9 cellular contexts compared by ENCODE assay signal in genomic region chr20:14334306-14334930, GRCh38. TPM values are rescaled to one million over a fixed set of nuclear protein-coding genes. Genes with fewer than 3 reads are reported as not detected.
DNase-seq lines count a peak whose midpoint lies in the region; ATAC-seq and TF ChIP-seq lines count a peak whose summit lies in the region.
"Had no signal": no experiment of that assay in that cellular context is flagged by ENCODE, and none has a peak within 500 bp of the region (broad histone marks: within the 10 kb centered on the region; RNA-seq: fewer than 3 reads in every experiment).

No MANE protein-coding gene starts in this region.

- H3K4me1 ChIP-seq in left ventricle myocardium inferior = no peaks in the 10 kb centered on the region
- peaks cover 15% of the 10 kb centered on the region for H3K4me1 ChIP-seq in PC-3 (ENCODE audit: insufficient read depth, low read length)
- no peaks in the 10 kb centered on the region for H3K4me1 ChIP-seq in effector memory CD4-positive, alpha-beta T cell (ENCODE audit: control insufficient read depth, insufficient read depth, low read length, poor library complexity, severe bottlenecking)

- H3K27me3 ChIP-seq in left ventricle myocardium inferior (ENCODE audit: low read depth) (no peaks in the 10 kb centered on the region), PC-3 (ENCODE audit: low read length) (no peaks in the 10 kb centered on the region)
- no peaks in the 10 kb centered on the region for H3K27me3 ChIP-seq in effector memory CD4-positive, alpha-beta T cell (replicated peaks; ENCODE audit: control insufficient read depth, insufficient read depth, low read length, poor library complexity, severe bottlenecking)
- H3K27me3 ChIP-seq: adrenal gland had no signal

- H2AFZ ChIP-seq in PC-3 (ENCODE audit: low read length) = no peak overlapping the region

- peaks cover 3% of the 10 kb centered on the region; the same call in 1 of the 2 replicates for H3K79me2 ChIP-seq in PC-3 (ENCODE audit: low read length)

- H3F3A ChIP-seq in PC-3 (ENCODE audit: low read length, unreplicated experiment) = no peaks in the 10 kb centered on the region

- H3K4me3 ChIP-seq in left ventricle myocardium inferior (no peak overlapping the region), PC-3 (ENCODE audit: low read length) (no peak overlapping the region; the same call in 1 of the 2 replicates), fibroblast of the aortic adventitia (ENCODE audit: low read depth, low read length) (peak overlapping the region; percentile 26)
- H3K4me3 ChIP-seq in effector memory CD4-positive, alpha-beta T cell (ENCODE audit: insufficient read depth, low read depth, low read length, poor library complexity, severe bottlenecking) = no peak overlapping the region
- H3K4me3 ChIP-seq: adrenal gland had no signal

- H3K9ac ChIP-seq in PC-3 (ENCODE audit: low read length) = no peak overlapping the region

- CTCF ChIA-PET in PC-3 (lab: Charles Lee) = interaction anchor here (0.6 kb wide), 2 partner anchors 48 to 593 kb away, joined by 3 to 4 read pairs; no protein-coding TSS in a partner anchor

- ATAC-seq in PC-3 (no peak), GM21515 (IDR thresholded peaks at IDR 0.05; ENCODE audit: unreplicated experiment) (no peak), HG02623 (IDR thresholded peaks at IDR 0.05; ENCODE audit: unreplicated experiment) (no peak)

- no peaks in the 10 kb centered on the region for H3K9me3 ChIP-seq in left ventricle myocardium inferior (replicated peaks)
- no peaks in the 10 kb centered on the region for H3K9me3 ChIP-seq in PC-3 (ENCODE audit: low read length)
- H3K9me3 ChIP-seq in effector memory CD4-positive, alpha-beta T cell (ENCODE audit: control insufficient read depth, low read length) = no peaks in the 10 kb centered on the region
- H3K9me3 ChIP-seq: adrenal gland had no signal

- POLR2A ChIA-PET in PC-3 (lab: Charles Lee; ENCODE audit: unreplicated experiment) = interaction anchor here (0.6 to 0.7 kb wide), 2 partner anchors 13 to 145 kb away, joined by 3 to 12 read pairs; no protein-coding TSS in a partner anchor

- DNase-seq in left ventricle myocardium inferior = no peak
- DNase-seq in cardiac septum (ENCODE audit: low spot score) = no peak
- peak; percentile 71 for DNase-seq in PC-3
- DNase-seq in fibroblast of the aortic adventitia (ENCODE audit: low read depth) = peak; percentile 71
- DNase-seq in putamen (ENCODE audit: low spot score) = peak; percentile 79
- no peak for DNase-seq in effector memory CD4-positive, alpha-beta T cell

- H3K36me3 ChIP-seq in left ventricle myocardium inferior (no peaks in the 10 kb centered on the region), PC-3 (ENCODE audit: low read depth, low read length) (no peaks in the 10 kb centered on the region)
- no peaks in the 10 kb centered on the region for H3K36me3 ChIP-seq in effector memory CD4-positive, alpha-beta T cell (ENCODE audit: control insufficient read depth, insufficient read depth, low read length)
- H3K36me3 ChIP-seq: adrenal gland had no signal

- H3K9me2 ChIP-seq in PC-3 (replicated peaks; ENCODE audit: low read length) = no peaks in the 10 kb centered on the region

- peak overlapping the region; percentile 52 for H3K4me2 ChIP-seq in PC-3 (ENCODE audit: low read length)

- TF ChIP-seq CTCF in left ventricle myocardium inferior (IDR thresholded peaks at IDR 0.05; ENCODE audit: borderline replicate concordance) = peak; percentile 16
- peak; percentile 82 for TF ChIP-seq CTCF in PC-3 (conservative IDR thresholded peaks at IDR 0.05; ENCODE audit: low read depth, low read length)
- TF ChIP-seq CTCF in fibroblast of the aortic adventitia (IDR thresholded peaks at IDR 0.05; ENCODE audit: insufficient read depth, low read length) = peak; percentile 61

- H3K27ac ChIP-seq in left ventricle myocardium inferior (replicated peaks) (no peak overlapping the region), PC-3 (ENCODE audit: low read length) (no peak overlapping the region)
- H3K27ac ChIP-seq in effector memory CD4-positive, alpha-beta T cell (ENCODE audit: insufficient read depth, low read length, poor library complexity, severe bottlenecking) = no peak overlapping the region
- H3K27ac ChIP-seq: adrenal gland had no signal

- no peaks in the 10 kb centered on the region for H4K20me1 ChIP-seq in PC-3 (ENCODE audit: low read length)

- BruUV-seq in PC-3 (replicated peaks; lab: Mats Ljungman, UMichigan) = no TSS peak

- intact Hi-C loops in left ventricle myocardium inferior (cut with micrococcal nuclease) (no loop called here), cardiac septum (cut with DNase I) (no loop called here), PC-3 (cut with micrococcal nuclease) (loop anchor here (2.0 kb wide), 1 partner anchor 902 kb away; no protein-coding TSS in a partner anchor)

RNA-seq across cellular contexts. Expression of gene FLRT3, which starts 3.0 kb away (rescaled TPM):
- total RNA-seq in left ventricle myocardium inferior = 0.05 TPM
- total RNA-seq in cardiac septum = 0.22 TPM
- total RNA-seq in PC-3 (2014; rRNA removed) = 2.6 and 2.8 TPM in 2 replicates
- 0.54 and 5.9 TPM in 2 replicates for total RNA-seq in fibroblast of the aortic adventitia (ENCODE audit: low replicate concordance)

Comparison
In these comparisons a context has a peak if more than half of its experiments do, and no peak if none do; other contexts are left out.
1. DNase-seq: peak in PC-3 (single experiment), fibroblast of the aortic adventitia (single experiment) and putamen (single experiment); none in left ventricle myocardium inferior (single experiment), cardiac septum (single experiment) and effector memory CD4-positive, alpha-beta T cell (0 of 3).
2. CTCF ChIP-seq: peak in every context shown above with its lines; median percentile 82 in PC-3; 61 in fibroblast of the aortic adventitia; 16 in left ventricle myocardium inferior.